Comparison of ENCODE assay signal across 24 cellular contexts in genomic region chr4:31065086-31065485, GRCh38.
"Had no signal": no experiment of that assay in that cellular context is flagged by ENCODE, and none has a peak within 500 bp of the region (broad histone marks: within the 10 kb centered on the region; RNA-seq: fewer than 3 reads in every experiment).

No MANE protein-coding gene starts in this region.

- H3K4me3 ChIP-seq: mucosa of descending colon, prostate gland, right atrium auricular region, smooth muscle cell, suprapubic skin, transverse colon, upper lobe of right lung, uterus had no signal

- H3K4me2 ChIP-seq: smooth muscle cell had no signal

- H3K27ac ChIP-seq: prostate gland, right atrium auricular region, suprapubic skin, transverse colon, upper lobe of right lung, uterus had no signal

- H3K36me3 ChIP-seq: prostate gland, right atrium auricular region, suprapubic skin, transverse colon, upper lobe of right lung, uterus had no signal

- H3K27me3 ChIP-seq: right atrium auricular region, suprapubic skin, transverse colon, upper lobe of right lung, uterus had no signal

- H3K4me1 ChIP-seq: prostate gland, right atrium auricular region, suprapubic skin, transverse colon, upper lobe of right lung, uterus had no signal

- ATAC-seq: effector memory CD8-positive, alpha-beta T cell; left lobe of liver; mucosa of descending colon; natural killer cell treated with Interleukin-12 subunit alpha and Interleukin-12 subunit beta and Interleukin-15 and Interleukin-18, amount 100 ng/mL, for 72 hours; sciatic nerve; stimulated activated naive CD8-positive, alpha-beta T cell treated with anti-CD3 and anti-CD28 coated beads, Interleukin-15, amount 100 ng/mL, for 72 hours; upper lobe of right lung had no signal

- H3K9me3 ChIP-seq: mucosa of descending colon, prostate gland, right atrium auricular region, suprapubic skin, transverse colon, upper lobe of right lung, uterus had no signal

- DNase-seq: cortex of kidney; effector memory CD8-positive, alpha-beta T cell; head of caudate nucleus; kidney; mesenchymal stem cell; mucosa of descending colon; naive B cell; nucleus accumbens; stimulated activated CD4-positive, alpha-beta T cell treated with anti-CD3 and anti-CD28 coated beads, Interleukin-12 subunit alpha, Interleukin-12 subunit beta, amount 100 ng/mL, for 4 hours; stimulated activated CD4-positive, alpha-beta T cell treated with anti-CD3 and anti-CD28 coated beads, Interleukin-1b, Interleukin-23, amount 100 ng/mL, for 48 hours; stimulated activated CD4-positive, alpha-beta T cell treated with anti-CD3 and anti-CD28 coated beads, Interleukin-4, amount 100 ng/mL, for 1 hour; stimulated activated CD8-positive, alpha-beta memory T cell treated with anti-CD3 and anti-CD28 coated beads, Interleukin-4, amount 100 ng/mL, for 48 hours; stimulated activated naive CD4-positive, alpha-beta T cell; stimulated activated naive CD8-positive, alpha-beta T cell treated with anti-CD3 and anti-CD28 coated beads, Interleukin-15, amount 100 ng/mL, for 72 hours; transverse colon; upper lobe of right lung; uterus had no signal
